Comparison of ENCODE assay signal across 10 cellular contexts in genomic region chr2:120347387-120348010, GRCh38. TPM values are rescaled to one million over a fixed set of nuclear protein-coding genes. Genes with fewer than 3 reads are reported as not detected.
DNase-seq lines count a peak whose midpoint lies in the region; ATAC-seq and TF ChIP-seq lines count a peak whose summit lies in the region.
"Had no signal": no experiment of that assay in that cellular context is flagged by ENCODE, and none has a peak within 500 bp of the region (broad histone marks: within the 10 kb centered on the region; RNA-seq: fewer than 3 reads in every experiment).

No MANE protein-coding gene starts in this region.

- H3K4me3 Mint-ChIP-seq in activated T-helper 17 cell treated with anti-CD3 and anti-CD28 coated beads, Interleukin-2, amount 50 U/mL, for 72 hours: peak overlapping the region; percentile 68

- no peaks in the 10 kb centered on the region for H3K36me3 ChIP-seq in heart right ventricle
- no peaks in the 10 kb centered on the region for H3K36me3 ChIP-seq in upper lobe of right lung
- H3K36me3 ChIP-seq in adrenal gland (replicated peaks in 1 of 2): no peaks in the 10 kb centered on the region

- H3K4me3 ChIP-seq in heart right ventricle (peak overlapping the region in 9 of 10 donors; percentile 26 to 56 (median 47)), lower leg skin (ENCODE audit: low read depth, poor library complexity, severe bottlenecking) (peak overlapping the region; percentile 13), upper lobe of right lung (peak overlapping the region; percentile 49), adrenal gland (peak overlapping the region in 1 of 4 donors; percentile 39)
- H3K4me3 ChIP-seq: body of pancreas, K562 had no signal

- H3K9me3 ChIP-seq in heart right ventricle (no peaks in the 10 kb centered on the region), upper lobe of right lung (no peaks in the 10 kb centered on the region), adrenal gland (replicated peaks in 1 of 3) (no peaks in the 10 kb centered on the region)
- H3K9me3 ChIP-seq: body of pancreas had no signal

- H3K27ac ChIP-seq in heart right ventricle: peak overlapping the region in 1 of 10 donors; percentile 54
- no peak overlapping the region for H3K27ac ChIP-seq in upper lobe of right lung
- peak overlapping the region in 1 of 5 donors; percentile 40 for H3K27ac ChIP-seq in adrenal gland
- H3K27ac ChIP-seq: body of pancreas had no signal

- no peak overlapping the region for H3K27ac Mint-ChIP-seq in activated T-helper 17 cell treated with anti-CD3 and anti-CD28 coated beads, Interleukin-2, amount 50 U/mL, for 72 hours

- H3K36me3 Mint-ChIP-seq in activated T-helper 17 cell treated with anti-CD3 and anti-CD28 coated beads, Interleukin-2, amount 50 U/mL, for 72 hours (ENCODE audit: low read depth): peaks cover 5% of the 10 kb centered on the region

- TF ChIP-seq POLR2A in lower leg skin (IDR thresholded peaks at IDR 0.05): no peak
- no peak for TF ChIP-seq POLR2A in adrenal gland (IDR thresholded peaks at IDR 0.05)

- ATAC-seq in heart right ventricle: no peak
- no peak for ATAC-seq in left ventricle myocardium superior
- no peak for ATAC-seq in activated T-helper 17 cell treated with anti-CD3 and anti-CD28 coated beads, Interleukin-2, amount 50 U/mL, for 72 hours (replicated peaks)
- ATAC-seq in upper lobe of right lung: no peak
- ATAC-seq: body of pancreas, K562 had no signal

- 7 to 13% methylated on average over 27 of the region's 27 CpGs for WGBS in heart right ventricle, 2 donors
- 12 to 14% methylated on average over 27 of the region's 27 CpGs for WGBS in lower leg skin, 2 donors
- 15 to 30% (median 27%) methylated on average over 24 to 27 of the region's 27 CpGs for WGBS in adrenal gland, 4 donors

- peaks cover 11% of the 10 kb centered on the region for H3K4me1 Mint-ChIP-seq in activated T-helper 17 cell treated with anti-CD3 and anti-CD28 coated beads, Interleukin-2, amount 50 U/mL, for 72 hours

- intact Hi-C loops in heart right ventricle (cut with DNase I) (loop anchor here in 5 of 10 donors (5.0 to 10.0 kb wide), 7 partner anchors 155 to 737 kb away; no protein-coding TSS in a partner anchor), left ventricle myocardium superior (cut with micrococcal nuclease) (loop anchor here (10.0 kb wide), 1 partner anchor 207 kb away; no protein-coding TSS in a partner anchor), lower leg skin (cut with DNase I; ENCODE audit: low total_unique reads) (loop anchor here (10.0 kb wide), 2 partner anchors 97 to 207 kb away; no protein-coding TSS in a partner anchor), upper lobe of right lung (cut with DNase I) (no loop called here), adrenal gland (cut with DNase I) (loop anchor here (5.0 to 10.0 kb wide), 3 partner anchors 177 to 330 kb away; no protein-coding TSS in a partner anchor)

- H3K4me1 ChIP-seq in heart right ventricle (peaks cover 13 to 45% (median 36%) of the 10 kb centered on the region in 9 donors), upper lobe of right lung (peaks cover 28% of the 10 kb centered on the region), adrenal gland (replicated peaks in 1 of 2) (peaks cover 22 to 33% of the 10 kb centered on the region in 2 donors)

- no peak for TF ChIP-seq CTCF in heart right ventricle (IDR thresholded peaks at IDR 0.05)
- no peak for TF ChIP-seq CTCF in lower leg skin (IDR thresholded peaks at IDR 0.05)
- TF ChIP-seq CTCF in upper lobe of right lung (IDR thresholded peaks at IDR 0.05): no peak
- no peak for TF ChIP-seq CTCF in adrenal gland (IDR thresholded peaks at IDR 0.05)

- peaks cover 12 to 74% (median 53%) of the 10 kb centered on the region in 7 donors for H3K27me3 ChIP-seq in heart right ventricle
- peaks cover 33% of the 10 kb centered on the region for H3K27me3 ChIP-seq in upper lobe of right lung
- H3K27me3 ChIP-seq in adrenal gland: peaks cover 28% of the 10 kb centered on the region

- H3K27me3 Mint-ChIP-seq in activated T-helper 17 cell treated with anti-CD3 and anti-CD28 coated beads, Interleukin-2, amount 50 U/mL, for 72 hours: peaks cover 33% of the 10 kb centered on the region

- DNase-seq in heart right ventricle (no peak), left ventricle myocardium superior (no peak), lower leg skin (ENCODE audit: low spot score in 2 of 2) (no peak), upper lobe of right lung (no peak), GF-D8 (lab: John Stamatoyannopoulos, UW) (no peak), adrenal gland (no peak), superior temporal gyrus (ENCODE audit: extremely low spot score) (no peak)

- H3K9me3 Mint-ChIP-seq in activated T-helper 17 cell treated with anti-CD3 and anti-CD28 coated beads, Interleukin-2, amount 50 U/mL, for 72 hours: no peaks in the 10 kb centered on the region

RNA-seq across cellular contexts. Expression of gene INHBB, which starts 1.6 kb away (rescaled TPM):
- total RNA-seq in heart right ventricle (1 to 10 TPM in 9 of 10 donors, under 1 TPM in 1; 0.89 to 9.2 (median 2.5) TPM), left ventricle myocardium superior (2.8 TPM), lower leg skin (10 to 100 TPM in 3 of 4 donors, 1 to 10 TPM in 1; 9.4 to 47.9 (median 25.0) TPM), upper lobe of right lung (12.3 TPM), adrenal gland (1 to 10 TPM; 1.1 to 9.1 (median 6.8) TPM)
- polyA plus RNA-seq in heart right ventricle (1 to 10 TPM; 3.6 to 5.9 TPM), adrenal gland (1 to 10 TPM; 2.4 to 8.7 (median 8.5) TPM)
- total RNA-seq in activated T-helper 17 cell treated with anti-CD3 and anti-CD28 coated beads, Interleukin-2, amount 50 U/mL, for 72 hours: not detected
- total RNA-seq: K562 had no signal
- polyA plus RNA-seq: K562 had no signal
